Comparison of ENCODE assay signal across 15 cellular contexts in genomic region chr3:923161-923910, GRCh38.
DNase-seq lines count a peak whose midpoint lies in the region; ATAC-seq and TF ChIP-seq lines count a peak whose summit lies in the region.
"Had no signal": no experiment of that assay in that cellular context is flagged by ENCODE, and none has a peak within 500 bp of the region (broad histone marks: within the 10 kb centered on the region; RNA-seq: fewer than 3 reads in every experiment).

No MANE protein-coding gene starts in this region.

- peak overlapping the region; percentile 17 for H3K4me3 ChIP-seq in epithelial cell of proximal tubule (ENCODE audit: low read depth, low read length)
- H3K4me3 ChIP-seq: A549, BLaER1 had no signal

- no TSS peak for BruUV-seq in MCF 10A (replicated peaks; lab: Mats Ljungman, UMichigan)

- peak overlapping the region in 2 of 3 experiments; percentile 46 to 58 for H3K27ac Mint-ChIP-seq in nephron
- no peak overlapping the region for H3K27ac Mint-ChIP-seq in MCF 10A (ENCODE audit: low read depth, unreplicated experiment)
- H3K27ac Mint-ChIP-seq: CD14-positive monocyte; CD4-positive, alpha-beta memory T cell had no signal

- H3K4me1 Mint-ChIP-seq in nephron (no peaks in the 10 kb centered on the region), MCF 10A (ENCODE audit: insufficient read depth, unreplicated experiment) (no peaks in the 10 kb centered on the region)
- H3K4me1 Mint-ChIP-seq: CD14-positive monocyte; CD4-positive, alpha-beta memory T cell had no signal

- ATAC-seq in HG03571 (IDR thresholded peaks at IDR 0.05; ENCODE audit: unreplicated experiment), result no peak
- ATAC-seq in GM18858 (IDR thresholded peaks at IDR 0.05; ENCODE audit: unreplicated experiment), result no peak
- ATAC-seq: A549 had no signal

- POLR2A ChIA-PET in MCF 10A (lab: Yijun Ruan, JAX), result no interaction called here

- TF ChIP-seq CTCF in epithelial cell of proximal tubule (conservative IDR thresholded peaks at IDR 0.05; ENCODE audit: low read depth, low read length), result no peak
- no peak for TF ChIP-seq CTCF in nephron (IDR thresholded peaks at IDR 0.05; ENCODE audit: unreplicated experiment in 3 of 3)
- no peak for TF ChIP-seq CTCF in MCF 10A (IDR thresholded peaks at IDR 0.05; ENCODE audit: unreplicated experiment)

- H3K4me3 Mint-ChIP-seq in nephron (no peak overlapping the region), MCF 10A (ENCODE audit: unreplicated experiment) (no peak overlapping the region)
- H3K4me3 Mint-ChIP-seq: CD14-positive monocyte; CD4-positive, alpha-beta memory T cell had no signal

- CTCF ChIA-PET in MCF 10A (lab: Yijun Ruan, JAX), result interaction anchor here (0.6 to 0.7 kb wide), 2 partner anchors 86 to 145 kb away, joined by 3 read pairs; no protein-coding TSS in a partner anchor

- DNase-seq in ACHN (peak; percentile 53), M059J (ENCODE audit: low read depth) (peak; percentile 4), epithelial cell of proximal tubule (ENCODE audit: low read depth) (peak; percentile 88), MCF 10A (ENCODE audit: unreplicated experiment) (no peak)
- DNase-seq: Calu3; CD4-positive, alpha-beta memory T cell; DMS79 treated with DMSO at 0.1 percent for 48 hours; GF-D8; HCEC 1CT had no signal

- peaks cover 3% of the 10 kb centered on the region for H3K9me3 Mint-ChIP-seq in nephron
- no peaks in the 10 kb centered on the region for H3K9me3 Mint-ChIP-seq in MCF 10A (ENCODE audit: unreplicated experiment)

- in situ Hi-C loops in ACHN (cut with HindIII; ENCODE audit: low pct_ligation_motif_present, low pct_unique_long_range_greater_than_20kb, low sequenced_read_pairs), result loop anchor here (25.0 kb wide), 1 partner anchor 164 kb away; the partner anchor contains the start of gene CNTN6

- intact Hi-C loops in MCF 10A (cut with micrococcal nuclease), result no loop called here

- H3K36me3 Mint-ChIP-seq in nephron (ENCODE audit: low read depth), result no peaks in the 10 kb centered on the region
- H3K36me3 Mint-ChIP-seq in MCF 10A (ENCODE audit: insufficient read depth, unreplicated experiment), result no peaks in the 10 kb centered on the region
- H3K36me3 Mint-ChIP-seq: CD14-positive monocyte; CD4-positive, alpha-beta memory T cell had no signal

- H3K27me3 Mint-ChIP-seq in nephron (ENCODE audit: low read depth) (no peaks in the 10 kb centered on the region), MCF 10A (ENCODE audit: insufficient read depth, unreplicated experiment) (no peaks in the 10 kb centered on the region)
- H3K27me3 Mint-ChIP-seq: CD4-positive, alpha-beta memory T cell had no signal
